In the genomic region with DNA sequence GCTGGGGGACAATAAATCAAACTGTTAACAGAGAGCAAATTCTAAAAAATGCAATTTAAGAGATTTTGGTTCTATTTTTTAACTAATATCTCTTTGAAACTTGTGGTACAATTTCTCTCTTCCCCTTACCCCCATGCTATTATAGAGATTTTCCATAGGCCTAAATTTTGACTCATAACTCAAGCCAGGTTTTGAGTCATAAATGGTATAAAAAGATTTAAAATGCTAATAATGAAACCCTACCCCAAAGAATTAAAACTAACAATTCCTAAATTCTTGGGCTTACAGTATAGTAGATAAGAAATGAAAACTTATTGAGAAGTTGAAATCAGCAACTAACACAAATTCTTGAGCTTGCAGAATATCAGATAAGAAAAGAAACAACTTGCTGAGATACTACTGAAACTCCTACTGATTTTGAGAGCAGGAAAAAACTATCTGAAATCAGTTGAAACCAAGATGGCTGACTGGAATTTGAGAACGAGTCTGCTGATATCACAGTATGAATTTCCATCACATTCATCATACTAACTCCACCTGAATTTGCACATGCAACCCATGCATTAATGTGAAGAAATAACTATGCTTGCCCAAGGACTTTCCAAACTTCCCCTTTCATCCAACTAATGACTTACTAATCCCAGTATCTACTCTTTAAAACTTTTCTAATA, we compare ENCODE assay signal across 16 cellular contexts. TPM values are rescaled to one million over a fixed set of nuclear protein-coding genes. Genes with fewer than 3 reads are reported as not detected.
DNase-seq lines count a peak whose midpoint lies in the region; ATAC-seq and TF ChIP-seq lines count a peak whose summit lies in the region.
"Had no signal": no experiment of that assay in that cellular context is flagged by ENCODE, and none has a peak within 500 bp of the region (broad histone marks: within the 10 kb centered on the region; RNA-seq: fewer than 3 reads in every experiment).

No MANE protein-coding gene starts in this region.

- no peak for DNase-seq in naive thymus-derived CD8-positive, alpha-beta T cell
- DNase-seq in PC-3 = no peak
- no peak for DNase-seq in DMS53 (lab: John Stamatoyannopoulos, UW)
- DNase-seq in ovary = no peak
- DNase-seq: activated CD4-positive, alpha-beta T cell treated with anti-CD3 and anti-CD28 coated beads, Interleukin-2, amount 50 U/mL, for 48 hours; H9; NCI-H2171; PC-9; T-cell; uterus had no signal

- no peak for TF ChIP-seq EP300 in ovary (IDR thresholded peaks at IDR 0.05)

- no peaks in the 10 kb centered on the region for H3K9me2 ChIP-seq in PC-3 (replicated peaks; ENCODE audit: low read length)

- ATAC-seq in GM18511 (IDR thresholded peaks at IDR 0.05; ENCODE audit: unreplicated experiment) (peak; percentile 95), GM19468 (IDR thresholded peaks at IDR 0.05; ENCODE audit: extremely low read depth, unreplicated experiment) (peak; percentile 34), HG02870 (IDR thresholded peaks at IDR 0.05; ENCODE audit: unreplicated experiment) (peak; percentile 94), HG03565 (IDR thresholded peaks at IDR 0.05; ENCODE audit: unreplicated experiment) (peak; percentile 83), PC-3 (no peak)
- no peak for ATAC-seq in naive thymus-derived CD8-positive, alpha-beta T cell
- ATAC-seq: T-cell had no signal

- H3K4me3 Mint-ChIP-seq in naive thymus-derived CD8-positive, alpha-beta T cell = no peak overlapping the region
- H3K4me3 Mint-ChIP-seq: activated naive CD4-positive, alpha-beta T cell treated with anti-CD3 and anti-CD28 coated beads, Interleukin-2, amount 50 U/mL, for 24 hours; B cell; H9; T-cell had no signal

- no peak overlapping the region for H3K4me2 ChIP-seq in PC-3 (ENCODE audit: low read length)
- H3K4me2 ChIP-seq: PC-9 had no signal

- H3K27me3 ChIP-seq in PC-3 (ENCODE audit: low read length) (no peaks in the 10 kb centered on the region), ovary (no peaks in the 10 kb centered on the region)
- H3K27me3 ChIP-seq: uterus had no signal

- H3K9me3 Mint-ChIP-seq in naive thymus-derived CD8-positive, alpha-beta T cell = no peaks in the 10 kb centered on the region
- H3K9me3 Mint-ChIP-seq: activated naive CD4-positive, alpha-beta T cell treated with anti-CD3 and anti-CD28 coated beads, Interleukin-2, amount 50 U/mL, for 24 hours; H9; T-cell had no signal

- H3K4me3 ChIP-seq in PC-3 (ENCODE audit: low read length) (no peak overlapping the region), ovary (no peak overlapping the region)
- H3K4me3 ChIP-seq: PC-9, uterus had no signal

- H3K36me3 Mint-ChIP-seq in naive thymus-derived CD8-positive, alpha-beta T cell = peaks cover 23 to 75% (median 62%) of the 10 kb centered on the region in 3 donors

- peaks cover 8% of the 10 kb centered on the region; the same call in 1 of the 2 replicates for H3K36me3 ChIP-seq in PC-3 (ENCODE audit: low read depth, low read length)
- no peaks in the 10 kb centered on the region for H3K36me3 ChIP-seq in ovary

- H3K9me3 ChIP-seq in PC-3 (ENCODE audit: low read length) (no peaks in the 10 kb centered on the region), ovary (no peaks in the 10 kb centered on the region)
- H3K9me3 ChIP-seq: uterus had no signal

- no peaks in the 10 kb centered on the region for H3K4me1 ChIP-seq in PC-3 (ENCODE audit: insufficient read depth, low read length)
- H3K4me1 ChIP-seq in ovary (ENCODE audit: insufficient read depth) = no peaks in the 10 kb centered on the region
- H3K4me1 ChIP-seq: uterus had no signal

- TF ChIP-seq CTCF in PC-3 (conservative IDR thresholded peaks at IDR 0.05; ENCODE audit: low read depth, low read length) (no peak), ovary (IDR thresholded peaks at IDR 0.05) (no peak)

- 81 to 84% (median 83%) methylated on average over 1 of the region's 1 CpG for WGBS in ovary, 3 donors

- H3K27ac Mint-ChIP-seq in naive thymus-derived CD8-positive, alpha-beta T cell = no peak overlapping the region
- H3K27ac Mint-ChIP-seq: activated naive CD4-positive, alpha-beta T cell treated with anti-CD3 and anti-CD28 coated beads, Interleukin-2, amount 50 U/mL, for 24 hours; B cell; H9; T-cell had no signal

- H3K4me1 Mint-ChIP-seq in naive thymus-derived CD8-positive, alpha-beta T cell = peaks cover 0 to 2% (median 0%) of the 10 kb centered on the region in 4 donors
- H3K4me1 Mint-ChIP-seq: B cell, H9, T-cell had no signal

- no peaks in the 10 kb centered on the region for H3K27me3 Mint-ChIP-seq in naive thymus-derived CD8-positive, alpha-beta T cell
- H3K27me3 Mint-ChIP-seq: activated naive CD4-positive, alpha-beta T cell treated with anti-CD3 and anti-CD28 coated beads, Interleukin-2, amount 50 U/mL, for 24 hours; B cell; T-cell had no signal

- H2AFZ ChIP-seq in PC-3 (ENCODE audit: low read length) = no peak overlapping the region
- H2AFZ ChIP-seq: PC-9 had no signal

- CTCF ChIA-PET in PC-3 (lab: Charles Lee) = no interaction called here

- no peaks in the 10 kb centered on the region for H3F3A ChIP-seq in PC-3 (ENCODE audit: low read length, unreplicated experiment)

- H3K27ac ChIP-seq in PC-3 (ENCODE audit: low read length) (no peak overlapping the region), ovary (no peak overlapping the region)
- H3K27ac ChIP-seq: PC-9, uterus had no signal

- no peak for TF ChIP-seq POLR2A in ovary (IDR thresholded peaks at IDR 0.05)

- intact Hi-C loops in PC-3 (cut with micrococcal nuclease) = no loop called here
- intact Hi-C loops in ovary (cut with DNase I) = no loop called here

- H3K9ac ChIP-seq in PC-3 (ENCODE audit: low read length) = no peak overlapping the region

- POLR2A ChIA-PET in naive thymus-derived CD8-positive, alpha-beta T cell (lab: Charles Lee) = no interaction called here
- POLR2A ChIA-PET in PC-3 (lab: Charles Lee; ENCODE audit: unreplicated experiment) = no interaction called here

- no peaks in the 10 kb centered on the region for H3K79me2 ChIP-seq in PC-3 (ENCODE audit: low read length)

- H4K20me1 ChIP-seq in PC-3 (ENCODE audit: low read length) = no peaks in the 10 kb centered on the region

- no TSS peak for BruUV-seq in PC-3 (replicated peaks; lab: Mats Ljungman, UMichigan)

RNA-seq across cellular contexts. Expression of a gene that starts 36.4 kb away (rescaled TPM):
- total RNA-seq in naive thymus-derived CD8-positive, alpha-beta T cell = 10 to 100 TPM; 29.6 to 36.1 TPM
- 10 to 100 TPM; 21.8 to 27.1 (median 23.5) TPM for polyA plus RNA-seq in naive thymus-derived CD8-positive, alpha-beta T cell
- total RNA-seq in PC-3 (2014; rRNA removed) (18.7 and 20.2 TPM in 2 replicates), ovary (10 to 100 TPM; 17.0 to 33.0 (median 25.3) TPM)
- 10 to 100 TPM; 12.3 to 15.0 TPM for polyA plus RNA-seq in ovary

Comparison
In these comparisons a context has a peak if more than half of its experiments do, and no peak if none do; other contexts are left out.
1. ATAC-seq: peak in GM18511 (single experiment), GM19468 (single experiment), HG02870 (single experiment) and HG03565 (single experiment); none in naive thymus-derived CD8-positive, alpha-beta T cell (0 of 2) and PC-3 (single experiment).